ENCODE assay signal across 8 cellular contexts in genomic region chr14:65356327-65356836, GRCh38. TPM values are rescaled to one million over a fixed set of nuclear protein-coding genes. Genes with fewer than 3 reads are reported as not detected.
DNase-seq lines count a peak whose midpoint lies in the region; ATAC-seq, FAIRE-seq and TF ChIP-seq lines count a peak whose summit lies in the region.

No MANE protein-coding gene starts in this region.

- H3K4ac ChIP-seq in H1 (replicated peaks; ENCODE audit: insufficient read length, low read depth, low read length) = no peak overlapping the region

- TF ChIP-seq EP300 in H1 (IDR thresholded peaks at IDR 0.05; ENCODE audit: borderline replicate concordance in 1 of 2, low read depth in 2 of 2, low read length in 2 of 2) = no peak

- no peak overlapping the region for H3K18ac ChIP-seq in H1 (ENCODE audit: extremely low read depth, low read length)

- H2BK20ac ChIP-seq in H1 (ENCODE audit: low read length) = no peak overlapping the region

- no peak overlapping the region for H2AFZ ChIP-seq in H1 (ENCODE audit: low read length)

- no peaks in the 10 kb centered on the region for H3K79me2 ChIP-seq in H1 (ENCODE audit: control insufficient read depth in 1 of 2, insufficient read depth in 2 of 2, low read length in 2 of 2)

- no peak overlapping the region for H2BK120ac ChIP-seq in H1 (replicated peaks; ENCODE audit: low read depth, low read length)

- no peak for TF ChIP-seq RAD21 in H1 (IDR thresholded peaks at IDR 0.05 in 1 of 2, conservative IDR thresholded peaks at IDR 0.05 in 1 of 2; ENCODE audit: low read depth in 2 of 2, low read length in 2 of 2)

- H3K4me3 ChIP-seq in H1 (ENCODE audit: extremely low read depth in 1 of 4, insufficient read depth in 2 of 4, low read depth in 3 of 4, low read length in 4 of 4) = no peak overlapping the region
- H3K4me3 ChIP-seq in kidney (ENCODE audit: low read length in 2 of 2) = no peak overlapping the region
- no peak overlapping the region for H3K4me3 ChIP-seq in adrenal gland

- no peaks in the 10 kb centered on the region for H4K20me1 ChIP-seq in H1 (replicated peaks in 1 of 2; ENCODE audit: control insufficient read depth in 1 of 2, insufficient read depth in 2 of 2, low read length in 2 of 2)

- FAIRE-seq in GM12891 (lab: Jason Lieb, UNC) (peak; percentile 68), H1 (lab: Jason Lieb, UNC) (no peak), kidney (lab: Jason Lieb, UNC) (no peak)

- no peak overlapping the region for H3K56ac ChIP-seq in H1 (replicated peaks; ENCODE audit: insufficient read length, low read depth, low read length)

- H4K91ac ChIP-seq in H1 (replicated peaks; ENCODE audit: insufficient read length, low read length) = no peak overlapping the region

- no peaks in the 10 kb centered on the region for H3K79me1 ChIP-seq in H1 (ENCODE audit: low read depth, low read length)

- H3K23me2 ChIP-seq in H1 (ENCODE audit: low read depth, low read length) = no peaks in the 10 kb centered on the region; the same call in 1 of the 2 replicates

- CTCF ChIA-PET in H1 (lab: Charles Lee; ENCODE audit: partially characterized antibody) = no interaction called here

- no peaks in the 10 kb centered on the region; a peak in 1 of 7 replicates for H3K27me3 ChIP-seq in H1 (replicated peaks in 1 of 4; ENCODE audit: control insufficient read depth in 3 of 4, extremely low read depth in 1 of 4, insufficient read depth in 3 of 4, low read length in 3 of 4)
- no peaks in the 10 kb centered on the region for H3K27me3 ChIP-seq in adrenal gland

- TF ChIP-seq POLR2A in GM12891 (IDR thresholded peaks at IDR 0.05; ENCODE audit: low read depth, low read length) = no peak
- no peak for TF ChIP-seq POLR2A in H1 (IDR thresholded peaks at IDR 0.05; ENCODE audit: control extremely low read depth in 1 of 2, low read depth in 2 of 2, low read length in 2 of 2)
- no peak for TF ChIP-seq POLR2A in adrenal gland (IDR thresholded peaks at IDR 0.05)

- intact Hi-C loops in kidney (cut with DNase I) = no loop called here
- intact Hi-C loops in adrenal gland (cut with DNase I) = no loop called here

- POLR2A ChIA-PET in H1 (lab: Charles Lee; ENCODE audit: partially characterized antibody) = no interaction called here

- no peaks in the 10 kb centered on the region for H3K9me3 ChIP-seq in H1 (ENCODE audit: insufficient read depth in 2 of 2, low read depth in 1 of 2, low read length in 1 of 2)
- H3K9me3 ChIP-seq in kidney (ENCODE audit: control insufficient read depth in 1 of 2, low read length in 2 of 2) = no peaks in the 10 kb centered on the region
- H3K9me3 ChIP-seq in adrenal gland (replicated peaks in 1 of 3) = no peaks in the 10 kb centered on the region

- no peak overlapping the region for H3K4me2 ChIP-seq in H1 (ENCODE audit: insufficient read depth in 1 of 2, low read depth in 2 of 2, low read length in 2 of 2)

- H4K8ac ChIP-seq in H1 (ENCODE audit: extremely low read depth, insufficient read depth, low read length) = no peak overlapping the region

- H3K4me1 ChIP-seq in H1 (replicated peaks in 1 of 4; ENCODE audit: control insufficient read depth in 3 of 4, insufficient read depth in 4 of 4, low read length in 3 of 4) (peaks cover 0 to 5% (median 1%) of the 10 kb centered on the region in 4 experiments; a peak in 3 of 7 replicates), kidney (ENCODE audit: control insufficient read depth in 1 of 2, insufficient read depth in 1 of 2, low read depth in 1 of 2, low read length in 2 of 2) (peaks cover 0 to 2% of the 10 kb centered on the region in 2 donors), adrenal gland (replicated peaks in 1 of 2) (no peaks in the 10 kb centered on the region)

- no peak overlapping the region for H3K14ac ChIP-seq in H1 (ENCODE audit: insufficient read length)

- DNase-seq in GM12891 (ENCODE audit: insufficient read length, low spot score) (no peak), RPMI7951 (ENCODE audit: low read depth) (peak; percentile 82), H1 (ENCODE audit: low read depth in 1 of 2, low spot score in 2 of 2) (peak in 1 of 2 experiments; percentile 66), kidney (no peak), D341Med (ENCODE audit: low spot score) (no peak), adrenal gland (no peak)
- peak; percentile 68 for DNase-seq in stimulated activated CD4-positive, alpha-beta T cell treated with anti-CD3 and anti-CD28 coated beads, Interleukin-15, amount 100 ng/mL, for 24 hours

- H3K9ac ChIP-seq in H1 (replicated peaks in 1 of 4; ENCODE audit: extremely low read depth in 1 of 4, low read depth in 3 of 4, low read length in 3 of 4) (no peak overlapping the region), kidney (ENCODE audit: low read length in 2 of 2) (no peak overlapping the region)

- no peak overlapping the region for H3K27ac ChIP-seq in H1 (ENCODE audit: low read depth, low read length)
- no peak overlapping the region for H3K27ac ChIP-seq in kidney (ENCODE audit: low read depth in 2 of 2, low read length in 2 of 2)
- H3K27ac ChIP-seq in adrenal gland = no peak overlapping the region

- no peak overlapping the region for H2BK12ac ChIP-seq in H1 (ENCODE audit: low read depth, low read length)

- H2BK5ac ChIP-seq in H1 (ENCODE audit: low read depth, low read length) = no peak overlapping the region

- H3K23ac ChIP-seq in H1 (ENCODE audit: insufficient read length) = no peak overlapping the region

- H3K36me3 ChIP-seq in H1 (ENCODE audit: control insufficient read depth in 2 of 4, insufficient read depth in 4 of 4, low read length in 3 of 4) (no peaks in the 10 kb centered on the region), kidney (ENCODE audit: control insufficient read depth in 1 of 2, insufficient read depth in 2 of 2, low read length in 2 of 2) (no peaks in the 10 kb centered on the region), adrenal gland (replicated peaks in 1 of 2) (no peaks in the 10 kb centered on the region)

- no peak overlapping the region for H2AK5ac ChIP-seq in H1 (ENCODE audit: low read depth, low read length)

- TF ChIP-seq CTCF in H1 (IDR thresholded peaks at IDR 0.05; ENCODE audit: control extremely low read depth in 1 of 3, insufficient read depth in 1 of 3, low read depth in 1 of 3, low read length in 3 of 3) (no peak), kidney (IDR thresholded peaks at IDR 0.05; ENCODE audit: borderline replicate concordance, extremely low read depth, insufficient read depth) (no peak), adrenal gland (IDR thresholded peaks at IDR 0.05) (no peak)

- ATAC-seq in HG03280 (IDR thresholded peaks at IDR 0.05; ENCODE audit: unreplicated experiment) = no peak

- no peak overlapping the region for H4K5ac ChIP-seq in H1 (ENCODE audit: insufficient read length, low read depth, low read length)

- 73% methylated on average over 5 of the region's 5 CpGs; no CpG with 5 or more reads in 1 of the 2 experiments for WGBS in H1 (ENCODE audit: extremely low coverage in 1 of 2, insufficient coverage in 1 of 2, insufficient read length in 1 of 2, insufficient replicate concordance in 2 of 2, low coverage in 1 of 2, low lambda C conversion rate in 2 of 2, missing lambda C conversion rate in 1 of 2), 2 experiments
- WGBS in adrenal gland, 4 donors = 75 to 84% (median 82%) methylated on average over 5 of the region's 5 CpGs

- H2BK15ac ChIP-seq in H1 (ENCODE audit: low read length) = no peak overlapping the region

TF ChIP-seq in GM12891, 5 proteins besides CTCF, POLR2A, EP300 and RAD21:
- no peak for TF ChIP-seq PAX5 (IDR thresholded peaks at IDR 0.05; ENCODE audit: insufficient read depth, low read length, severe bottlenecking)
- no peak for TF ChIP-seq TAF1 (IDR thresholded peaks at IDR 0.05; ENCODE audit: low read depth, low read length)
- no peak for TF ChIP-seq SPI1 (IDR thresholded peaks at IDR 0.05; ENCODE audit: low read depth, low read length)
- TF ChIP-seq POLR2AphosphoS5 (IDR thresholded peaks at IDR 0.05; ENCODE audit: low read depth, low read length) = no peak

TF ChIP-seq in H1, 55 proteins besides CTCF, POLR2A, EP300 and RAD21:
- TF ChIP-seq JUND (IDR thresholded peaks at IDR 0.05; ENCODE audit: low read length) (peak; percentile 70; the same call in 1 of the 2 replicates), CBX5 (IDR thresholded peaks at IDR 0.05; ENCODE audit: low read depth, low read length) (no peak)

RNA-seq across cellular contexts. Expression of gene FUT8, which starts 56.1 kb away (rescaled TPM):
- polyA plus RNA-seq in GM12891 (2012; ENCODE audit: low read depth, missing spikeins) = 31.1 TPM
- total RNA-seq in RPMI7951 (2014; rRNA removed; shearing (Covaris generic)) = 59.5 and 69.1 TPM in 2 replicates
- total RNA-seq in H1 (2021; fragmentation: NEBNext Ultra II Directional; extraction: Animal tissue kit (Norgen Biotek cat#: 25700)) = 25.1 and 25.3 TPM in 2 replicates
- polyA plus RNA-seq in H1 (2011; rRNA removed) (8.8 and 10.5 TPM in 2 replicates), kidney (ENCODE audit: insufficient read depth, low read depth, low replicate concordance) (8.2 TPM), adrenal gland (10 to 100 TPM in 1 of 3 donors, 1 to 10 TPM in 2; 7.8 to 19.1 (median 8.4) TPM)
- 10.8 TPM for polyA plus RNA-seq in H1 (2011; cell fraction: cytosol; rRNA removed)
- polyA plus RNA-seq in H1 (2011; cell fraction: nucleus; rRNA removed) = 6.0 TPM
- 14.8 to 24.7 TPM (median 18.1 TPM) in 4 replicates for polyA plus RNA-seq in H1 (2012, experiment 1 of 2)
- polyA plus RNA-seq in H1 (2012, experiment 2 of 2) = 2.9 TPM
- polyA plus RNA-seq in H1 (2013, experiment 1 of 2) = 14.4 TPM
- polyA plus RNA-seq in H1 (2013, experiment 2 of 2) = 15.9 TPM
- polyA minus RNA-seq in H1 (2011; rRNA and poly(A)+ RNA removed) = 32.5 and 36.2 TPM in 2 replicates
- polyA minus RNA-seq in H1 (2011; cell fraction: cytosol; rRNA and poly(A)+ RNA removed) = 10.7 TPM
- 37.8 TPM for polyA minus RNA-seq in H1 (2011; cell fraction: nucleus; rRNA and poly(A)+ RNA removed)
- total RNA-seq in kidney (49.6 TPM), adrenal gland (10 to 100 TPM; 14.3 to 32.1 (median 24.1) TPM)

Comparison
In these comparisons a context has a peak if more than half of its experiments do, and no peak if none do; other contexts are left out.
1. DNase-seq: peak in RPMI7951 (single experiment) and stimulated activated CD4-positive, alpha-beta T cell treated with anti-CD3 and anti-CD28 coated beads, Interleukin-15, amount 100 ng/mL, for 24 hours (single experiment); none in GM12891 (single experiment), kidney (single experiment), D341Med (single experiment) and adrenal gland (0 of 7).